24 cellular contexts compared by ENCODE assay signal in the genomic region with DNA sequence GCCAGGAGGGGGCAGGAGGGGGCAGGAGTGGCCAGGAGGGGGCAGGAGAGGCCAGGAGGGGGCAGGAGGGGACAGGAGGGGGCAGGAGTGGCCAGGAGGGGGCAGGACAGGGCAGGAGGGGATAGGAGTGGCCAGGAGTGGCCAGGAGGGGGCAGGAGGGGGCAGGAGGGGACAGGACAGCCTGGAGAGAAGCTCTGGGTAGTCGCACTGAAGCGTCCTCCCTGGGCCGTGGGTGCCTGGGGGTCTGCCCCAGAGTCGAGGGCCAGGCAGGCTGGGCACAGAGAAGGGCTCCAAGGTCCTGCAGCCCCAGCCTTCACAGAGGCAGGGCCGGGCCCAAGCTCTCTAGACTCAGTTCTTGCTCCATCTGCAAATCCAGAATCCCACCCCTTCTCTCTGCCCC. TPM values are rescaled to one million over a fixed set of nuclear protein-coding genes. Genes with fewer than 3 reads are reported as not detected.
DNase-seq lines count a peak whose midpoint lies in the region; ATAC-seq and TF ChIP-seq lines count a peak whose summit lies in the region.
"Had no signal": no experiment of that assay in that cellular context is flagged by ENCODE, and none has a peak within 500 bp of the region (broad histone marks: within the 10 kb centered on the region; RNA-seq: fewer than 3 reads in every experiment).

No MANE protein-coding gene starts in this region.

- no peak overlapping the region for H3K27ac ChIP-seq in WERI-Rb-1
- H3K27ac ChIP-seq: C4-2B, GM23248, HL-60, SK-N-MC had no signal

- intact Hi-C loops in activated CD4-positive, alpha-beta T cell treated with anti-CD3 and anti-CD28 coated beads, Interleukin-2, amount 10 ng/mL, durations not matched to agents 24 days and 14 days (cut with micrococcal nuclease): no loop called here

- no peaks in the 10 kb centered on the region for H3K9me3 ChIP-seq in WERI-Rb-1 (ENCODE audit: severe bottlenecking)

- H3K4me1 Mint-ChIP-seq in HFFc6 (ENCODE audit: low read depth): peaks cover 9% of the 10 kb centered on the region
- no peaks in the 10 kb centered on the region for H3K4me1 Mint-ChIP-seq in activated CD4-positive, alpha-beta T cell treated with anti-CD3 and anti-CD28 coated beads, Interleukin-2, amount 10 ng/mL, durations not matched to agents 24 days and 14 days
- H3K4me1 Mint-ChIP-seq: B cell had no signal

- H3K27me3 ChIP-seq in WERI-Rb-1 (ENCODE audit: insufficient read depth, low read depth, severe bottlenecking): no peaks in the 10 kb centered on the region

- no peak for ATAC-seq in HG03039 (IDR thresholded peaks at IDR 0.05; ENCODE audit: unreplicated experiment)
- ATAC-seq: CD8-positive, alpha-beta T cell had no signal

- no peaks in the 10 kb centered on the region for H3K36me3 Mint-ChIP-seq in HFFc6 (ENCODE audit: low read depth)
- no peaks in the 10 kb centered on the region for H3K36me3 Mint-ChIP-seq in activated CD4-positive, alpha-beta T cell treated with anti-CD3 and anti-CD28 coated beads, Interleukin-2, amount 10 ng/mL, durations not matched to agents 24 days and 14 days (ENCODE audit: low read depth)
- H3K36me3 Mint-ChIP-seq: CD8-positive, alpha-beta T cell had no signal

- peaks cover 5% of the 10 kb centered on the region for H3K27me3 Mint-ChIP-seq in HFFc6 (ENCODE audit: insufficient read depth)
- no peaks in the 10 kb centered on the region for H3K27me3 Mint-ChIP-seq in activated CD4-positive, alpha-beta T cell treated with anti-CD3 and anti-CD28 coated beads, Interleukin-2, amount 10 ng/mL, durations not matched to agents 24 days and 14 days
- H3K27me3 Mint-ChIP-seq: B cell had no signal

- DNase-seq in HFFc6 (no peak), WERI-Rb-1 (peak; percentile 50), erythroblast (lab: John Stamatoyannopoulos, UW) (peak; percentile 11 to 12), retinal pigment epithelial cell (ENCODE audit: low read depth) (no peak), EL (no peak), NCI-H524 (lab: John Stamatoyannopoulos, UW) (no peak)
- no peak for DNase-seq in activated CD4-positive, alpha-beta T cell treated with anti-CD3 and anti-CD28 coated beads, Interleukin-2, amount 10 ng/mL, durations not matched to agents 24 days and 14 days
- DNase-seq: CD8-positive, alpha-beta T cell; GM23248; H7; Karpas-422; NCI-H1092 treated with DMSO at 0.1 percent for 48 hours; NCI-H1436 treated with DMSO at 0.1 percent for 48 hours; NCI-H187 treated with DMSO at 0.1 percent for 48 hours; NCI-H2171 treated with DMSO at 0.1 percent for 48 hours; NCI-H345; NCI-H524 treated with DMSO at 0.1 percent for 48 hours; NCI-H774; SIG-M5 had no signal

- H3K27ac Mint-ChIP-seq in HFFc6: no peak overlapping the region
- H3K27ac Mint-ChIP-seq in activated CD4-positive, alpha-beta T cell treated with anti-CD3 and anti-CD28 coated beads, Interleukin-2, amount 10 ng/mL, durations not matched to agents 24 days and 14 days: no peak overlapping the region
- H3K27ac Mint-ChIP-seq: B cell; CD8-positive, alpha-beta T cell had no signal

- H3K36me3 ChIP-seq in WERI-Rb-1: no peaks in the 10 kb centered on the region

- TF ChIP-seq CTCF in HFFc6 (IDR thresholded peaks at IDR 0.05) (peak; percentile 35), WERI-Rb-1 (IDR thresholded peaks at IDR 0.05; ENCODE audit: low read depth, low read length) (peak; percentile 20; the same call in 1 of the 2 replicates), retinal pigment epithelial cell (conservative IDR thresholded peaks at IDR 0.05; ENCODE audit: low read depth, low read length) (peak; percentile 16)

- H3K4me3 Mint-ChIP-seq in HFFc6: no peak overlapping the region
- no peak overlapping the region for H3K4me3 Mint-ChIP-seq in activated CD4-positive, alpha-beta T cell treated with anti-CD3 and anti-CD28 coated beads, Interleukin-2, amount 10 ng/mL, durations not matched to agents 24 days and 14 days
- H3K4me3 Mint-ChIP-seq: B cell; CD8-positive, alpha-beta T cell had no signal

- no peaks in the 10 kb centered on the region for H3K9me3 Mint-ChIP-seq in HFFc6
- H3K9me3 Mint-ChIP-seq in activated CD4-positive, alpha-beta T cell treated with anti-CD3 and anti-CD28 coated beads, Interleukin-2, amount 10 ng/mL, durations not matched to agents 24 days and 14 days: no peaks in the 10 kb centered on the region
- H3K9me3 Mint-ChIP-seq: CD8-positive, alpha-beta T cell had no signal

- H3K4me3 ChIP-seq in WERI-Rb-1 (ENCODE audit: low read depth, low read length): no peak overlapping the region
- H3K4me3 ChIP-seq in retinal pigment epithelial cell (ENCODE audit: low read length): no peak overlapping the region
- H3K4me3 ChIP-seq: GM23248, SK-N-MC had no signal

- TF ChIP-seq POLR2A in erythroblast (IDR thresholded peaks at IDR 0.05; ENCODE audit: low read length): no peak

RNA-seq across cellular contexts. Expression of a gene that starts 22.9 kb away (rescaled TPM):
- total RNA-seq in HFFc6 (2021; fragmentation: NEBNext Ultra II Directional; extraction: Animal tissue kit (Norgen Biotek cat#: 25700)): 10 to 100 TPM; 20.3 to 39.2 (median 23.0) TPM
- 1.7 and 2.1 TPM in 2 replicates for total RNA-seq in activated CD4-positive, alpha-beta T cell treated with anti-CD3 and anti-CD28 coated beads, Interleukin-2, amount 10 ng/mL, durations not matched to agents 24 days and 14 days

RNA-seq across cellular contexts. Expression of a gene that starts 36.4 kb away (rescaled TPM):
- 10 to 100 TPM; 51.8 to 63.5 (median 58.0) TPM for total RNA-seq in HFFc6 (2021; fragmentation: NEBNext Ultra II Directional; extraction: Animal tissue kit (Norgen Biotek cat#: 25700))
- total RNA-seq in activated CD4-positive, alpha-beta T cell treated with anti-CD3 and anti-CD28 coated beads, Interleukin-2, amount 10 ng/mL, durations not matched to agents 24 days and 14 days: 8.6 and 9.7 TPM in 2 replicates

Comparison
In these comparisons a context has a peak if more than half of its experiments do, and no peak if none do; other contexts are left out.
1. DNase-seq: peak in WERI-Rb-1 (single experiment) and erythroblast (2 of 2); none in HFFc6 (single experiment), retinal pigment epithelial cell (single experiment), activated CD4-positive, alpha-beta T cell treated with anti-CD3 and anti-CD28 coated beads, Interleukin-2, amount 10 ng/mL, durations not matched to agents 24 days and 14 days (single experiment), EL (single experiment) and NCI-H524 (0 of 2).
2. Peak in every context shown above with its lines, with median percentiles within 50 percentile points of each other: CTCF ChIP-seq.